ENCODE assay signal across 17 cellular contexts in the genomic region with DNA sequence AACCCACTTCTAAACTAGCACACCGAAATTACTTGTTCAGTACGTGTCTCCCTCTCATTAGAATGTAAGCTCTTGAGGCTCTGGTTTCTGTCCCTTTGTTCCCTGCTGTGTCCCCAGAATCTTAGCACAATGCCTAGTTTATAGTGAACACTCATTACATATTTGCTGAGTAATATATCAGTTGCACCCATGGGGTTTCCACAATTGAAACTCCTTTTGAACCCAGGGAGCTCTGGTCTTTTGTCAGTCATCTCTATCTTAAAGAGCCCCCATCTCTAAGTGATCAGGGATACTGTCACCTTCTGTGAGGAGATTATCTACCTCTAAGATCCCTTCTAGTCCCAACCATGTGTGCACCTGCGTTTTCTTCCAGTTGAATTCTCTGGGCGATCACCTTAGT. TPM values are rescaled to one million over a fixed set of nuclear protein-coding genes. Genes with fewer than 3 reads are reported as not detected.
A peak's percentile ranks its signal among the peaks of the same experiment; 100 is the strongest.
DNase-seq lines count a peak whose midpoint lies in the region; ATAC-seq and TF ChIP-seq lines count a peak whose summit lies in the region.
"Had no signal": no experiment of that assay in that cellular context is flagged by ENCODE, and none has a peak within 500 bp of the region (broad histone marks: within the 10 kb centered on the region; RNA-seq: fewer than 3 reads in every experiment).

No MANE protein-coding gene starts in this region.

- H3K79me2 ChIP-seq in Loucy (ENCODE audit: insufficient read depth, low read length): peaks cover 85% of the 10 kb centered on the region

- peak; percentile 50 for DNase-seq in activated naive CD4-positive, alpha-beta T cell treated with anti-CD3 and anti-CD28 coated beads for 36 hours
- DNase-seq in activated naive CD4-positive, alpha-beta T cell treated with Interleukin-2 at 50 U/mL for 16 hours: no peak
- DNase-seq in stimulated activated naive CD8-positive, alpha-beta T cell treated with anti-CD3 and anti-CD28 coated beads, Interleukin-15, Interleukin-2, amounts not matched to agents 100 U/mL and 50 U/mL, for 24 hours: no peak
- DNase-seq in T1000 (lab: John Stamatoyannopoulos, UW): no peak
- DNase-seq in chondrocyte (ENCODE audit: low spot score): no peak
- no peak for DNase-seq in stimulated activated naive B cell treated with anti-CD40 and anti-IgM and Interleukin-4, amounts not matched to agents 10 μg/mL and 1 μg/mL and 100 μg/mL, for 72 hours
- DNase-seq: dermis blood vessel endothelial cell, esophagus squamous epithelium, heart left ventricle, islet precursor cell, NCI-H524, Peyer's patch had no signal

- peak overlapping the region; percentile 17 for H3K4me3 ChIP-seq in Loucy (ENCODE audit: low read length, poor library complexity, severe bottlenecking)
- H3K4me3 ChIP-seq: esophagus squamous epithelium, heart left ventricle, Peyer's patch, suprapubic skin had no signal

- H3K27ac Mint-ChIP-seq in activated naive CD4-positive, alpha-beta T cell treated with anti-CD3 and anti-CD28 coated beads for 36 hours: peak overlapping the region; percentile 89
- peak overlapping the region; percentile 92 for H3K27ac Mint-ChIP-seq in activated T-helper 17 cell treated with anti-CD3 and anti-CD28 coated beads, Interleukin-2, amount 50 U/mL, for 72 hours
- H3K27ac Mint-ChIP-seq in chondrocyte (ENCODE audit: unreplicated experiment): no peak overlapping the region
- no peak overlapping the region for H3K27ac Mint-ChIP-seq in stimulated activated naive B cell treated with anti-CD40 and anti-IgM and Interleukin-4, amounts not matched to agents 10 μg/mL and 1 μg/mL and 100 μg/mL, for 72 hours
- H3K27ac Mint-ChIP-seq: memory B cell had no signal

- no peak overlapping the region for H2AFZ ChIP-seq in Loucy (ENCODE audit: low read length)

- H3K9me3 ChIP-seq in Loucy (ENCODE audit: insufficient read depth, low read depth, low read length): no peaks in the 10 kb centered on the region
- H3K9me3 ChIP-seq: esophagus squamous epithelium, heart left ventricle, Peyer's patch, suprapubic skin had no signal

- CTCF ChIA-PET in activated naive CD4-positive, alpha-beta T cell treated with anti-CD3 and anti-CD28 coated beads for 36 hours (lab: Charles Lee): interaction anchor here (0.6 to 7.8 kb wide), 9 partner anchors 9 to 42 kb away, joined by 3 to 55 read pairs (median 6); no protein-coding TSS in a partner anchor

- no peaks in the 10 kb centered on the region for H3K9me3 Mint-ChIP-seq in activated naive CD4-positive, alpha-beta T cell treated with anti-CD3 and anti-CD28 coated beads for 36 hours
- no peaks in the 10 kb centered on the region for H3K9me3 Mint-ChIP-seq in activated T-helper 17 cell treated with anti-CD3 and anti-CD28 coated beads, Interleukin-2, amount 50 U/mL, for 72 hours
- no peaks in the 10 kb centered on the region for H3K9me3 Mint-ChIP-seq in chondrocyte (ENCODE audit: low read depth)
- H3K9me3 Mint-ChIP-seq in stimulated activated naive B cell treated with anti-CD40 and anti-IgM and Interleukin-4, amounts not matched to agents 10 μg/mL and 1 μg/mL and 100 μg/mL, for 72 hours: no peaks in the 10 kb centered on the region
- H3K9me3 Mint-ChIP-seq: memory B cell had no signal

- H3F3A ChIP-seq in Loucy (ENCODE audit: low read depth): no peaks in the 10 kb centered on the region

- H3K27me3 Mint-ChIP-seq in activated naive CD4-positive, alpha-beta T cell treated with anti-CD3 and anti-CD28 coated beads for 36 hours (ENCODE audit: low read depth): no peaks in the 10 kb centered on the region
- H3K27me3 Mint-ChIP-seq in activated T-helper 17 cell treated with anti-CD3 and anti-CD28 coated beads, Interleukin-2, amount 50 U/mL, for 72 hours: no peaks in the 10 kb centered on the region
- H3K27me3 Mint-ChIP-seq in chondrocyte (ENCODE audit: low read depth): peaks cover 16% of the 10 kb centered on the region
- peaks cover 0 to 4% of the 10 kb centered on the region in 2 donors for H3K27me3 Mint-ChIP-seq in stimulated activated naive B cell treated with anti-CD40 and anti-IgM and Interleukin-4, amounts not matched to agents 10 μg/mL and 1 μg/mL and 100 μg/mL, for 72 hours

- H3K9me2 ChIP-seq in Loucy (replicated peaks; ENCODE audit: low read depth, low read length): no peaks in the 10 kb centered on the region

- peak overlapping the region; percentile 31 for H3K9ac ChIP-seq in Loucy (ENCODE audit: low read depth, low read length, poor library complexity, severe bottlenecking)
- H3K9ac ChIP-seq: KMS-11 had no signal

- peak overlapping the region; percentile 66 for H3K4me3 Mint-ChIP-seq in activated naive CD4-positive, alpha-beta T cell treated with anti-CD3 and anti-CD28 coated beads for 36 hours
- peak overlapping the region; percentile 85 for H3K4me3 Mint-ChIP-seq in activated T-helper 17 cell treated with anti-CD3 and anti-CD28 coated beads, Interleukin-2, amount 50 U/mL, for 72 hours
- H3K4me3 Mint-ChIP-seq in chondrocyte (ENCODE audit: unreplicated experiment): no peak overlapping the region
- H3K4me3 Mint-ChIP-seq in stimulated activated naive B cell treated with anti-CD40 and anti-IgM and Interleukin-4, amounts not matched to agents 10 μg/mL and 1 μg/mL and 100 μg/mL, for 72 hours: no peak overlapping the region
- H3K4me3 Mint-ChIP-seq: memory B cell had no signal

- H4K20me1 ChIP-seq in Loucy (ENCODE audit: insufficient read depth, low read length, poor library complexity, severe bottlenecking): no peaks in the 10 kb centered on the region

- ATAC-seq in activated T-helper 17 cell treated with anti-CD3 and anti-CD28 coated beads, Interleukin-2, amount 50 U/mL, for 72 hours (replicated peaks): peak; percentile 77
- ATAC-seq in stimulated activated naive CD8-positive, alpha-beta T cell treated with anti-CD3 and anti-CD28 coated beads, Interleukin-15, Interleukin-2, amounts not matched to agents 100 U/mL and 50 U/mL, for 24 hours: peak; percentile 47
- ATAC-seq in stimulated activated naive B cell treated with anti-CD40 and anti-IgM and Interleukin-4, amounts not matched to agents 10 μg/mL and 1 μg/mL and 100 μg/mL, for 72 hours (replicated peaks): no peak
- ATAC-seq: heart left ventricle had no signal

- no peaks in the 10 kb centered on the region for H3K36me3 ChIP-seq in Loucy (ENCODE audit: insufficient read depth, low read length)
- H3K36me3 ChIP-seq: esophagus squamous epithelium, heart left ventricle, Peyer's patch, suprapubic skin had no signal

- H3K4me2 ChIP-seq in Loucy (ENCODE audit: low read depth, low read length, poor library complexity, severe bottlenecking): peak overlapping the region; percentile 96
- H3K4me2 ChIP-seq: KMS-11 had no signal

- H3K27me3 ChIP-seq in Loucy (ENCODE audit: insufficient read depth, low read length, poor library complexity, severe bottlenecking): no peaks in the 10 kb centered on the region
- H3K27me3 ChIP-seq: esophagus squamous epithelium, Peyer's patch, suprapubic skin had no signal

- H3K4me1 Mint-ChIP-seq in activated naive CD4-positive, alpha-beta T cell treated with anti-CD3 and anti-CD28 coated beads for 36 hours (ENCODE audit: low read depth): peaks cover 90% of the 10 kb centered on the region
- H3K4me1 Mint-ChIP-seq in activated T-helper 17 cell treated with anti-CD3 and anti-CD28 coated beads, Interleukin-2, amount 50 U/mL, for 72 hours: peaks cover 70% of the 10 kb centered on the region
- peaks cover 4% of the 10 kb centered on the region for H3K4me1 Mint-ChIP-seq in chondrocyte (ENCODE audit: low read depth)
- H3K4me1 Mint-ChIP-seq in stimulated activated naive B cell treated with anti-CD40 and anti-IgM and Interleukin-4, amounts not matched to agents 10 μg/mL and 1 μg/mL and 100 μg/mL, for 72 hours: peaks cover 3 to 20% of the 10 kb centered on the region in 2 donors

- peaks cover 61% of the 10 kb centered on the region for H3K4me1 ChIP-seq in Loucy (ENCODE audit: insufficient read depth, low read length, poor library complexity, severe bottlenecking)
- H3K4me1 ChIP-seq: esophagus squamous epithelium, Peyer's patch, suprapubic skin had no signal

- intact Hi-C loops in activated naive CD4-positive, alpha-beta T cell treated with anti-CD3 and anti-CD28 coated beads for 36 hours (cut with micrococcal nuclease): loop anchor here (1.0 to 10.0 kb wide), 6 partner anchors 10 to 1738 kb away; partner anchors contain the start of gene DCP2

- TF ChIP-seq CTCF in Loucy (conservative IDR thresholded peaks at IDR 0.05; ENCODE audit: low read length) (no peak), chondrocyte (IDR thresholded peaks at IDR 0.05) (no peak)

- H3K36me3 Mint-ChIP-seq in activated naive CD4-positive, alpha-beta T cell treated with anti-CD3 and anti-CD28 coated beads for 36 hours (ENCODE audit: low read depth): no peaks in the 10 kb centered on the region
- H3K36me3 Mint-ChIP-seq in activated T-helper 17 cell treated with anti-CD3 and anti-CD28 coated beads, Interleukin-2, amount 50 U/mL, for 72 hours (ENCODE audit: low read depth): peaks cover 5% of the 10 kb centered on the region
- H3K36me3 Mint-ChIP-seq in chondrocyte (ENCODE audit: low read depth): no peaks in the 10 kb centered on the region
- H3K36me3 Mint-ChIP-seq in stimulated activated naive B cell treated with anti-CD40 and anti-IgM and Interleukin-4, amounts not matched to agents 10 μg/mL and 1 μg/mL and 100 μg/mL, for 72 hours: no peaks in the 10 kb centered on the region
- H3K36me3 Mint-ChIP-seq: memory B cell had no signal

RNA-seq across cellular contexts. Expression of gene CAMK4, which starts 12.8 kb away (rescaled TPM):
- 10 to 100 TPM; 40.6 to 44.4 TPM for total RNA-seq in activated naive CD4-positive, alpha-beta T cell treated with anti-CD3 and anti-CD28 coated beads for 36 hours
- total RNA-seq in activated T-helper 17 cell treated with anti-CD3 and anti-CD28 coated beads, Interleukin-2, amount 50 U/mL, for 72 hours: 10 to 100 TPM; 36.0 to 37.0 TPM
- total RNA-seq in chondrocyte: 0.28 to 0.89 TPM (median 0.72 TPM) in 3 replicates

Comparison
In these comparisons a context has a peak if more than half of its experiments do, and no peak if none do; other contexts are left out.
1. H3K27ac Mint-ChIP-seq: peak in activated naive CD4-positive, alpha-beta T cell treated with anti-CD3 and anti-CD28 coated beads for 36 hours (single experiment) and activated T-helper 17 cell treated with anti-CD3 and anti-CD28 coated beads, Interleukin-2, amount 50 U/mL, for 72 hours (single experiment); none in chondrocyte (single experiment) and stimulated activated naive B cell treated with anti-CD40 and anti-IgM and Interleukin-4, amounts not matched to agents 10 μg/mL and 1 μg/mL and 100 μg/mL, for 72 hours (single experiment).
2. H3K4me3 Mint-ChIP-seq: peak in activated naive CD4-positive, alpha-beta T cell treated with anti-CD3 and anti-CD28 coated beads for 36 hours (single experiment) and activated T-helper 17 cell treated with anti-CD3 and anti-CD28 coated beads, Interleukin-2, amount 50 U/mL, for 72 hours (single experiment); none in chondrocyte (single experiment) and stimulated activated naive B cell treated with anti-CD40 and anti-IgM and Interleukin-4, amounts not matched to agents 10 μg/mL and 1 μg/mL and 100 μg/mL, for 72 hours (0 of 2).
3. ATAC-seq: peak in activated T-helper 17 cell treated with anti-CD3 and anti-CD28 coated beads, Interleukin-2, amount 50 U/mL, for 72 hours (single experiment) and stimulated activated naive CD8-positive, alpha-beta T cell treated with anti-CD3 and anti-CD28 coated beads, Interleukin-15, Interleukin-2, amounts not matched to agents 100 U/mL and 50 U/mL, for 24 hours (single experiment); none in stimulated activated naive B cell treated with anti-CD40 and anti-IgM and Interleukin-4, amounts not matched to agents 10 μg/mL and 1 μg/mL and 100 μg/mL, for 72 hours (0 of 2).
4. RNA of gene CAMK4, which starts 12.8 kb away (total RNA-seq): 40.6 to 44.4 TPM in activated naive CD4-positive, alpha-beta T cell treated with anti-CD3 and anti-CD28 coated beads for 36 hours and 36.0 to 37.0 TPM in activated T-helper 17 cell treated with anti-CD3 and anti-CD28 coated beads, Interleukin-2, amount 50 U/mL, for 72 hours; 0.28 to 0.89 TPM in chondrocyte; every median in the first group is over 10 times any median in the second.